In genomic region chr6:121597654-121598053, GRCh38 we compare ENCODE assay signal across 19 cellular contexts.
DNase-seq lines count a peak whose midpoint lies in the region; ATAC-seq, FAIRE-seq and TF ChIP-seq lines count a peak whose summit lies in the region.
"Had no signal": no experiment of that assay in that cellular context is flagged by ENCODE, and none has a peak within 500 bp of the region (broad histone marks: within the 10 kb centered on the region; RNA-seq: fewer than 3 reads in every experiment).

No MANE protein-coding gene starts in this region.

- H3K27me3 ChIP-seq in bronchial epithelial cell (ENCODE audit: control insufficient read depth, insufficient read depth, low read length), result no peaks in the 10 kb centered on the region
- H3K27me3 ChIP-seq: ascending aorta, heart right ventricle had no signal

- no peak overlapping the region for H3K4me3 ChIP-seq in AG10803 (ENCODE audit: low read length)
- no peak overlapping the region for H3K4me3 ChIP-seq in bronchial epithelial cell (ENCODE audit: low read depth, low read length)
- H3K4me3 ChIP-seq: ascending aorta, heart right ventricle had no signal

- TF ChIP-seq CTCF in AG10803 (conservative IDR thresholded peaks at IDR 0.05; ENCODE audit: low read length), result no peak
- no peak for TF ChIP-seq CTCF in bronchial epithelial cell (IDR thresholded peaks at IDR 0.05; ENCODE audit: insufficient read depth, low read length, severe bottlenecking)

- DNase-seq in AG10803 (ENCODE audit: low read depth), result peak; percentile 27
- peak; percentile 74 for DNase-seq in LHCN-M2 (ENCODE audit: low read depth)
- peak; percentile 89 for DNase-seq in bronchial epithelial cell (ENCODE audit: low read depth)
- peak; percentile 61 for DNase-seq in kidney glomerular epithelial cell (lab: John Stamatoyannopoulos, UW)
- DNase-seq in NCI-H187 treated with DMSO at 0.1 percent for 48 hours (lab: John Stamatoyannopoulos, UW), result no peak
- no peak for DNase-seq in islet precursor cell
- DNase-seq: activated CD4-positive, alpha-beta T cell treated with anti-CD3 and anti-CD28 coated beads, Interleukin-2, amount 10 ng/mL, durations not matched to agents 7 days and 5 days; AML-193; DMS53; heart right ventricle; KBM-7; NCI-H187; RPMI8226; stimulated activated CD4-positive, alpha-beta T cell treated with anti-CD3 and anti-CD28 coated beads, Interleukin-1b, Interleukin-23, amount 100 ng/mL, for 48 hours had no signal

- no peaks in the 10 kb centered on the region for H3K36me3 ChIP-seq in bronchial epithelial cell (ENCODE audit: control insufficient read depth, insufficient read depth, low read length)
- H3K36me3 ChIP-seq: ascending aorta, heart right ventricle had no signal

- FAIRE-seq in bronchial epithelial cell (lab: Jason Lieb, UNC), result no peak

- ATAC-seq in HG03135 (IDR thresholded peaks at IDR 0.05; ENCODE audit: unreplicated experiment), result no peak
- ATAC-seq in HG03139 (IDR thresholded peaks at IDR 0.05; ENCODE audit: unreplicated experiment), result no peak
- ATAC-seq: activated T-helper 17 cell treated with anti-CD3 and anti-CD28 coated beads, Interleukin-2, amount 50 U/mL, for 72 hours; heart right ventricle; left lobe of liver had no signal

Comparison
In these comparisons a context has a peak if more than half of its experiments do, and no peak if none do; other contexts are left out.
1. DNase-seq: peak in AG10803 (single experiment), LHCN-M2 (single experiment), bronchial epithelial cell (single experiment) and kidney glomerular epithelial cell (single experiment); none in NCI-H187 treated with DMSO at 0.1 percent for 48 hours (single experiment) and islet precursor cell (single experiment).